Comparison of ENCODE assay signal across 8 cellular contexts in the genomic region with DNA sequence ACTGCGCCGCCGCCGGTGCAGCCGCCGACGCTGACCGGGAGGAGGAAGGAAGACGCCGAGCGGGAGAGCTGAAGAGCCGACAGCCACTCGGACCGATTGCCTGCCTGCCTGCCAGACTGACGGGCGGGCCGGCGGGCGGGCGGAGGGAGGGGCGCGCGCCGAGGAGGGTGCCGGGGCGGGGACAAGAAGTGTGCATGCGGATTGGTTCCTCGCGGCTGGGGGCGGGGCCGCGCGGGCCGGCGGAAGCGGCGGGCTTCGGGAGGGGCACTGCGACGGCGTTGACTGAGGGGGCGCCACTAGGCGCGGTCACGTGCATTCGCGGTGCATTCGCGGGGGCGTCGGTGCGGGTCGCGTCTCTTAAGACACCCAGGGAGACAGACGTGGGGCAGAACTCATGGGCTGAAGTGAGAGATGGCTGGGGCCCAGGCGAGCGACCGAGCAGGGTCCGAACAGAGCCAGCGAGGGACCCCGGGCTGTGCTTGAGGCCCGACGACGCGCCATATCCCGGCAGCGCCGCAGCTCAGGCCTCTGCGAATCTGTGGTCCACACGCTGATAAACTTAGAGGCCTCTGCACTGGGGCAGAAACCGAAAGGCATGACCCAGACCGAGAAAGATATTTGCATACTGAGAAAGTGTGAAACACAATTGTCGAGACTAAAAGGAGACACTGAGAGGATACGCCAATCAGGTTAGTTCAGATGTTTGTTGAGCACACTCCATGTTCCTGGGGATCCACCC.
DNase-seq lines count a peak whose midpoint lies in the region; ATAC-seq and TF ChIP-seq lines count a peak whose summit lies in the region.

A gene (minus strand): TSS at position 118 of the 739 bp plus-strand sequence. CDS start 205 bp downstream, outside the sequence.

- H3K9me2 ChIP-seq in OCI-LY1 (ENCODE audit: low read depth, low read length): no peaks in the 10 kb centered on the region

- H3F3A ChIP-seq in OCI-LY1 (ENCODE audit: insufficient read depth, low read length): no peaks in the 10 kb centered on the region

- peak; percentile 44; the same call in 1 of the 2 replicates for TF ChIP-seq CTCF in OCI-LY1 (IDR thresholded peaks at IDR 0.05; ENCODE audit: low read length)

- H4K20me1 ChIP-seq in OCI-LY1 (ENCODE audit: insufficient read depth, low read length): peaks cover 9% of the 10 kb centered on the region; the same call in 1 of the 2 replicates

- peak within 1 kb of the TSS; percentile 87 for H3K4me3 ChIP-seq in OCI-LY1 (ENCODE audit: low read depth, low read length, poor library complexity, severe bottlenecking)
- peak within 1 kb of the TSS; percentile 93 to 97 for H3K4me3 ChIP-seq in mucosa of rectum (ENCODE audit: low read length in 2 of 2)

- H3K9ac ChIP-seq in OCI-LY1 (ENCODE audit: low read length): peak within 1 kb of the TSS; percentile 92
- peak within 1 kb of the TSS; percentile 82 to 89 for H3K9ac ChIP-seq in mucosa of rectum (ENCODE audit: low read depth in 1 of 2, low read length in 2 of 2)

- H3K27ac ChIP-seq in OCI-LY1 (ENCODE audit: low read depth, low read length, poor library complexity, severe bottlenecking) (peak within 1 kb of the TSS; percentile 72), epithelial cell of prostate (peak within 1 kb of the TSS; percentile 73), mucosa of rectum (ENCODE audit: low read depth in 2 of 2, low read length in 2 of 2) (peak within 1 kb of the TSS; percentile 87 to 93)

- no peaks in the 10 kb centered on the region for H3K9me3 ChIP-seq in OCI-LY1 (ENCODE audit: low read length)
- H3K9me3 ChIP-seq in mucosa of rectum (ENCODE audit: control insufficient read depth in 2 of 2, low read length in 2 of 2): no peaks in the 10 kb centered on the region

- DNase-seq in D341Med (ENCODE audit: low spot score) (peak; percentile 98), HUDEP-2 (lab: John Stamatoyannopoulos, UW; ENCODE audit: unreplicated experiment in 76 of 76) (peak in 75 of 76 experiments; percentile 20 to 95 (median 86)), activated T-cell treated with anti-CD3 and anti-CD28 coated beads for 4 hours (peak; percentile 91), epithelial cell of prostate (ENCODE audit: low read depth, low spot score) (peak; percentile 36)
- DNase-seq in stimulated activated CD8-positive, alpha-beta memory T cell treated with anti-CD3 and anti-CD28 coated beads, Interleukin-4, amount 100 ng/mL, for 48 hours: peak; percentile 96

- no peaks in the 10 kb centered on the region for H3K27me3 ChIP-seq in OCI-LY1 (ENCODE audit: insufficient read depth, low read length)
- H3K27me3 ChIP-seq in mucosa of rectum (ENCODE audit: control insufficient read depth in 2 of 2, insufficient read depth in 2 of 2, low read length in 2 of 2): no peaks in the 10 kb centered on the region

- H3K36me3 ChIP-seq in OCI-LY1 (ENCODE audit: insufficient read depth, low read length) (peaks cover 18% of the 10 kb centered on the region; the same call in 1 of the 2 replicates), mucosa of rectum (ENCODE audit: control insufficient read depth in 2 of 2, insufficient read depth in 2 of 2, low read length in 2 of 2) (no peaks in the 10 kb centered on the region)

- H3K4me2 ChIP-seq in OCI-LY1 (ENCODE audit: low read length): peak within 1 kb of the TSS; percentile 96

- H3K4me1 ChIP-seq in OCI-LY1 (ENCODE audit: insufficient read depth, low read length, severe bottlenecking) (peaks cover 39% of the 10 kb centered on the region), mucosa of rectum (ENCODE audit: control insufficient read depth in 2 of 2, insufficient read depth in 2 of 2, low read length in 2 of 2) (peaks cover 8 to 12% of the 10 kb centered on the region in 2 donors)

- peaks cover 43% of the 10 kb centered on the region for H3K79me2 ChIP-seq in OCI-LY1 (ENCODE audit: insufficient read depth, low read length)

- ATAC-seq in GM21381 (IDR thresholded peaks at IDR 0.05; ENCODE audit: unreplicated experiment): peak; percentile 75

- H2AFZ ChIP-seq in OCI-LY1 (ENCODE audit: low read length): no peak within 1 kb of the TSS

Comparison
In these comparisons a context has a peak if more than half of its experiments do, and no peak if none do; other contexts are left out.
1. Peak in every context shown above with its lines: DNase-seq, ATAC-seq, H3K4me3 ChIP-seq and H3K27ac ChIP-seq.
2. DNase-seq: peak in every context shown above with its lines; median percentile 98 in D341Med; 96 in stimulated activated CD8-positive, alpha-beta memory T cell treated with anti-CD3 and anti-CD28 coated beads, Interleukin-4, amount 100 ng/mL, for 48 hours; 91 in activated T-cell treated with anti-CD3 and anti-CD28 coated beads for 4 hours; 86 in HUDEP-2; 36 in epithelial cell of prostate.